In the genomic region with DNA sequence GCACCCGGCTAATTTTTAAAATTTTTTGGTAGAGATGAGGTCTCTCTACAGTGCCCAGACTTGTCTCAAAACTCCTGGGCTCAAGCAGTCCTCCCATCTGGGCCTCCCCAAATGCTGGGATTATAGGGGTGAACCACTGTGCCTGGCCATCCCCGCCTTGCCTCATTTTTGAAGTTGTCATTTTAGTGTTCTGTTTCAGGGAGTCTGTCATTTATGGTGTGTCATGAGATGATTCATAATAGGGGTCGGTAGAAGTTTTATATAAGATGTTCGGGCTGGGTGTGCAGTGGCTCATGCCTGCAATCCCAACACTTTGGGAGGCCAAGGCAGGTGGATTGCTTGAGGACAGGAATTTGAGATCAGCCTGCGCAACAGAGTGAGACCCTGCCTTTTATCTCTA, we compare ENCODE assay signal across 23 cellular contexts. TPM values are rescaled to one million over a fixed set of nuclear protein-coding genes. Genes with fewer than 3 reads are reported as not detected.
A peak's percentile ranks its signal among the peaks of the same experiment; 100 is the strongest.
DNase-seq lines count a peak whose midpoint lies in the region; ATAC-seq and TF ChIP-seq lines count a peak whose summit lies in the region.
"Had no signal": no experiment of that assay in that cellular context is flagged by ENCODE, and none has a peak within 500 bp of the region (broad histone marks: within the 10 kb centered on the region; RNA-seq: fewer than 3 reads in every experiment).

No MANE protein-coding gene starts in this region.

- peaks cover 43% of the 10 kb centered on the region for H3K36me3 Mint-ChIP-seq in stimulated activated naive CD8-positive, alpha-beta T cell treated with anti-CD3 and anti-CD28 coated beads, Interleukin-15, Interleukin-2, amounts not matched to agents 100 ng/mL and 50 ng/mL, for 24 hours (ENCODE audit: low read depth)
- peaks cover 24% of the 10 kb centered on the region for H3K36me3 Mint-ChIP-seq in effector memory CD8-positive, alpha-beta T cell (ENCODE audit: insufficient read depth)

- in situ Hi-C loops in GM23248 (cut with MboI), result no loop called here

- no peaks in the 10 kb centered on the region for H3K9me3 ChIP-seq in GM23248 (ENCODE audit: low read depth)
- H3K9me3 ChIP-seq: Caco-2, spleen had no signal

- no peaks in the 10 kb centered on the region for H3K9me2 ChIP-seq in GM23248 (ENCODE audit: insufficient read depth)

- H3K36me3 ChIP-seq in GM23248 (ENCODE audit: low read depth), result peaks cover 8% of the 10 kb centered on the region; the same call in 1 of the 2 replicates

- H3K27me3 ChIP-seq in dorsolateral prefrontal cortex (no peaks in the 10 kb centered on the region), GM23248 (replicated peaks; ENCODE audit: insufficient read depth) (no peaks in the 10 kb centered on the region)
- H3K27me3 ChIP-seq: spleen had no signal

- no peak for TF ChIP-seq CTCF in dorsolateral prefrontal cortex (IDR thresholded peaks at IDR 0.05 in 54 of 56, conservative IDR thresholded peaks at IDR 0.05 in 2 of 56; ENCODE audit: low read depth in 1 of 56, partially characterized antibody in 56 of 56)

- H4K20me1 ChIP-seq in GM23248 (ENCODE audit: insufficient read depth), result peaks cover 16% of the 10 kb centered on the region

- WGBS in GM23248 (ENCODE audit: low coverage in 1 of 2, low lambda C conversion rate in 2 of 2, missing lambda C conversion rate in 2 of 2), 2 experiments, result 77 to 78% methylated on average over 5 of the region's 5 CpGs

- H3K4me1 Mint-ChIP-seq in stimulated activated naive CD8-positive, alpha-beta T cell treated with anti-CD3 and anti-CD28 coated beads, Interleukin-15, Interleukin-2, amounts not matched to agents 100 ng/mL and 50 ng/mL, for 24 hours (ENCODE audit: low read depth), result peaks cover 58% of the 10 kb centered on the region
- peaks cover 59% of the 10 kb centered on the region for H3K4me1 Mint-ChIP-seq in stimulated activated naive CD8-positive, alpha-beta T cell treated with anti-CD3 and anti-CD28 coated beads, Interleukin-15, amount 100 ng/mL, for 72 hours
- H3K4me1 Mint-ChIP-seq in effector memory CD8-positive, alpha-beta T cell (ENCODE audit: low read depth in 2 of 2), result peaks cover 36 to 50% of the 10 kb centered on the region in 2 donors

- peak overlapping the region in 2 of 59 donors; percentile 11 to 24 for H3K27ac ChIP-seq in dorsolateral prefrontal cortex
- H3K27ac ChIP-seq in GM23248, result no peak overlapping the region
- H3K27ac ChIP-seq: spleen had no signal

- no peak overlapping the region for H3K9ac ChIP-seq in GM23248

- peaks cover 19% of the 10 kb centered on the region for H3K4me1 ChIP-seq in GM23248 (ENCODE audit: insufficient read depth)

- peak overlapping the region; percentile 43 for H3K27ac Mint-ChIP-seq in stimulated activated naive CD8-positive, alpha-beta T cell treated with anti-CD3 and anti-CD28 coated beads, Interleukin-15, Interleukin-2, amounts not matched to agents 100 ng/mL and 50 ng/mL, for 24 hours
- peak overlapping the region in 1 of 2 donors; percentile 44 for H3K27ac Mint-ChIP-seq in stimulated activated naive CD8-positive, alpha-beta T cell treated with anti-CD3 and anti-CD28 coated beads, Interleukin-15, amount 100 ng/mL, for 72 hours
- peak overlapping the region; percentile 51 to 64 for H3K27ac Mint-ChIP-seq in effector memory CD8-positive, alpha-beta T cell

- H3K9me3 Mint-ChIP-seq in stimulated activated naive CD8-positive, alpha-beta T cell treated with anti-CD3 and anti-CD28 coated beads, Interleukin-15, Interleukin-2, amounts not matched to agents 100 ng/mL and 50 ng/mL, for 24 hours, result no peaks in the 10 kb centered on the region
- no peaks in the 10 kb centered on the region for H3K9me3 Mint-ChIP-seq in stimulated activated naive CD8-positive, alpha-beta T cell treated with anti-CD3 and anti-CD28 coated beads, Interleukin-15, amount 100 ng/mL, for 72 hours
- no peaks in the 10 kb centered on the region for H3K9me3 Mint-ChIP-seq in effector memory CD8-positive, alpha-beta T cell

- no peak for DNase-seq in activated CD4-positive, CD25-positive, alpha-beta regulatory T cell treated with anti-CD3 and anti-CD28 coated beads, Interleukin-2, amount 50 U/mL, for 72 hours
- DNase-seq in stimulated activated naive CD8-positive, alpha-beta T cell treated with anti-CD3 and anti-CD28 coated beads, Interleukin-15, amount 100 ng/mL, for 72 hours, result no peak
- DNase-seq in effector memory CD8-positive, alpha-beta T cell, result no peak
- no peak for DNase-seq in epidermal melanocyte (ENCODE audit: insufficient read length, low spot score)
- DNase-seq in dorsolateral prefrontal cortex, result no peak
- DNase-seq in GM23248, result no peak
- DNase-seq: 8988T; activated effector memory CD4-positive, alpha-beta T cell treated with anti-CD3 and anti-CD28 coated beads, Interleukin-2, amount 50 U/mL, for 16 hours; aorta; Caco-2; central memory CD4-positive, alpha-beta T cell; hypothalamus; NCI-H1436; NCI-H2171; NCI-H69; occipital lobe; retina; SHP77 treated with DMSO at 0.1 percent for 48 hours; spleen; substantia nigra had no signal

- H3K4me2 ChIP-seq in GM23248 (ENCODE audit: unreplicated experiment), result no peak overlapping the region

- ATAC-seq in activated CD4-positive, CD25-positive, alpha-beta regulatory T cell treated with anti-CD3 and anti-CD28 coated beads, Interleukin-2, amount 50 U/mL, for 24 hours, result peak; percentile 24 to 32
- no peak for ATAC-seq in stimulated activated naive CD8-positive, alpha-beta T cell treated with anti-CD3 and anti-CD28 coated beads, Interleukin-15, amount 100 ng/mL, for 72 hours
- ATAC-seq in effector memory CD8-positive, alpha-beta T cell (replicated peaks), result no peak

- H3F3A ChIP-seq in GM23248 (ENCODE audit: insufficient read depth), result peaks cover 9% of the 10 kb centered on the region; the same call in 1 of the 2 replicates

- H3K4me3 ChIP-seq in dorsolateral prefrontal cortex (no peak overlapping the region), GM23248 (no peak overlapping the region)
- H3K4me3 ChIP-seq: lung, spleen had no signal

- peaks cover 98% of the 10 kb centered on the region for H3K79me2 ChIP-seq in GM23248 (ENCODE audit: insufficient read depth)

- no peak overlapping the region for H3K4me3 Mint-ChIP-seq in stimulated activated naive CD8-positive, alpha-beta T cell treated with anti-CD3 and anti-CD28 coated beads, Interleukin-15, Interleukin-2, amounts not matched to agents 100 ng/mL and 50 ng/mL, for 24 hours
- H3K4me3 Mint-ChIP-seq in stimulated activated naive CD8-positive, alpha-beta T cell treated with anti-CD3 and anti-CD28 coated beads, Interleukin-15, amount 100 ng/mL, for 72 hours, result no peak overlapping the region
- no peak overlapping the region for H3K4me3 Mint-ChIP-seq in effector memory CD8-positive, alpha-beta T cell

- H2AFZ ChIP-seq in GM23248, result no peak overlapping the region

- intact Hi-C loops in dorsolateral prefrontal cortex (cut with DNase I), result no loop called here

- H3K27me3 Mint-ChIP-seq in stimulated activated naive CD8-positive, alpha-beta T cell treated with anti-CD3 and anti-CD28 coated beads, Interleukin-15, Interleukin-2, amounts not matched to agents 100 ng/mL and 50 ng/mL, for 24 hours, result no peaks in the 10 kb centered on the region
- H3K27me3 Mint-ChIP-seq in stimulated activated naive CD8-positive, alpha-beta T cell treated with anti-CD3 and anti-CD28 coated beads, Interleukin-15, amount 100 ng/mL, for 72 hours, result no peaks in the 10 kb centered on the region
- H3K27me3 Mint-ChIP-seq in effector memory CD8-positive, alpha-beta T cell, result no peaks in the 10 kb centered on the region

RNA-seq across cellular contexts. Expression of a gene that starts 8.5 kb away (rescaled TPM):
- total RNA-seq in dorsolateral prefrontal cortex, result 10 to 100 TPM; 46.7 to 90.4 (median 66.7) TPM
- total RNA-seq in GM23248 (2014; rRNA removed; shearing (Covaris generic)), result 32.4 and 43.6 TPM in 2 replicates
- 57.0 and 62.4 TPM in 2 replicates for polyA plus RNA-seq in GM23248 (2016; fragmentation: Nextera tagmentation; extraction: Ambion mirVana)

RNA-seq across cellular contexts. Expression of a gene that starts 24.3 kb away (rescaled TPM):
- 100 to 1,000 TPM in 98 of 120 experiments, 10 to 100 TPM in 22; 83.7 to 170 (median 109) TPM for total RNA-seq in dorsolateral prefrontal cortex
- 184 and 185 TPM in 2 replicates for total RNA-seq in GM23248 (2014; rRNA removed; shearing (Covaris generic))
- polyA plus RNA-seq in GM23248 (2016; fragmentation: Nextera tagmentation; extraction: Ambion mirVana), result 95.4 and 131 TPM in 2 replicates

RNA-seq across cellular contexts. Expression of a gene that starts 34.9 kb away (rescaled TPM):
- 10 to 100 TPM; 38.0 to 78.2 (median 53.2) TPM for total RNA-seq in dorsolateral prefrontal cortex
- total RNA-seq in GM23248 (2014; rRNA removed; shearing (Covaris generic)), result 49.2 and 55.7 TPM in 2 replicates
- 91.4 and 93.7 TPM in 2 replicates for polyA plus RNA-seq in GM23248 (2016; fragmentation: Nextera tagmentation; extraction: Ambion mirVana)

RNA-seq across cellular contexts. Expression of a gene that starts 40.8 kb away (rescaled TPM):
- 1 to 10 TPM in 28 of 120 experiments, under 1 TPM in 57, not detected in 35; 0.25 to 3.8 (median 0.84) TPM for total RNA-seq in dorsolateral prefrontal cortex
- total RNA-seq in GM23248 (2014; rRNA removed; shearing (Covaris generic)), result not detected in 2 replicates
- polyA plus RNA-seq in GM23248 (2016; fragmentation: Nextera tagmentation; extraction: Ambion mirVana), result 0.43 and 0.96 TPM in 2 replicates
- total RNA-seq: occipital lobe had no signal

RNA-seq across cellular contexts. Expression of a gene that starts 47.2 kb away (rescaled TPM):
- 10 to 100 TPM; 16.3 to 48.9 (median 30.2) TPM for total RNA-seq in dorsolateral prefrontal cortex
- total RNA-seq in GM23248 (2014; rRNA removed; shearing (Covaris generic)), result 10.4 TPM in 2 replicates
- 17.8 and 21.5 TPM in 2 replicates for polyA plus RNA-seq in GM23248 (2016; fragmentation: Nextera tagmentation; extraction: Ambion mirVana)

Comparison
In these comparisons a context has a peak if more than half of its experiments do, and no peak if none do; other contexts are left out.
1. ATAC-seq: peak in activated CD4-positive, CD25-positive, alpha-beta regulatory T cell treated with anti-CD3 and anti-CD28 coated beads, Interleukin-2, amount 50 U/mL, for 24 hours (2 of 2); none in stimulated activated naive CD8-positive, alpha-beta T cell treated with anti-CD3 and anti-CD28 coated beads, Interleukin-15, amount 100 ng/mL, for 72 hours (single experiment) and effector memory CD8-positive, alpha-beta T cell (single experiment).